In the genomic region with DNA sequence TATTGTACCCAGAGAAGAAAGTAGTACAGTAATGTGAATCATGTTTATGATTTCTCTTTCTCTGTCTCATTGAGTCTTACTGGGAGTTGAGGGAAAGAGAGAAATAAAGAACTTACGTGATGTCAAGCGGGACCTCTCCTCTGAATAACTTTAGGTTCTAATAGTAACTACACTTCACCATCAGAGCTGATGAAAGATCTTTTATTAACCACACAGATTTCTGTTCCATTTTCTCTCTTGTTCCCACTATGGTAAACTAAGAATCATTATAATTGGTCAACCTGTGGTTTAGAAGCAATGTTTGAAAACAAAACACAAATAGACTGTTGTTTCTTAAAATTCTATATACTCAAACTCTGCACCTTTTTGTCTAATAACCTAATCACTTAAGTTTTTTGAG, we compare ENCODE assay signal across 20 cellular contexts.
DNase-seq lines count a peak whose midpoint lies in the region; ATAC-seq and TF ChIP-seq lines count a peak whose summit lies in the region.
"Had no signal": no experiment of that assay in that cellular context is flagged by ENCODE, and none has a peak within 500 bp of the region (broad histone marks: within the 10 kb centered on the region; RNA-seq: fewer than 3 reads in every experiment).

No MANE protein-coding gene starts in this region.

- H3K36me3 ChIP-seq in left ventricle myocardium inferior = peaks cover 22% of the 10 kb centered on the region
- H3K36me3 ChIP-seq: breast epithelium had no signal

- DNase-seq in GM20000 (ENCODE audit: low spot score) (peak; percentile 6), NCI-H82 treated with DMSO at 0.1 percent for 48 hours (lab: John Stamatoyannopoulos, UW; ENCODE audit: unreplicated experiment) (no peak), GM19238 (ENCODE audit: insufficient read length, low spot score) (no peak), left ventricle myocardium inferior (no peak), G401 (ENCODE audit: low spot score) (no peak)
- DNase-seq: COR-L47; effector memory CD4-positive, alpha-beta T cell; IMR-90; left ventricle myocardium superior; MV-4-11; posterior cingulate gyrus; RPMI8226; stimulated activated naive CD4-positive, alpha-beta T cell; T-helper 17 cell had no signal

- no peak overlapping the region for H3K4me3 ChIP-seq in left ventricle myocardium inferior
- H3K4me3 ChIP-seq: breast epithelium, smooth muscle cell had no signal

- in situ Hi-C loops in G401 (cut with HindIII; ENCODE audit: low sequenced_read_pairs) = no loop called here

- TF ChIP-seq CTCF in GM20000 (IDR thresholded peaks at IDR 0.05; ENCODE audit: extremely low read depth, missing control alignments) = no peak
- TF ChIP-seq CTCF in left ventricle myocardium inferior (IDR thresholded peaks at IDR 0.05; ENCODE audit: borderline replicate concordance) = no peak

- H3K4me1 ChIP-seq in left ventricle myocardium inferior = peaks cover 12% of the 10 kb centered on the region
- H3K4me1 ChIP-seq: breast epithelium had no signal

- ATAC-seq in GM18517 (IDR thresholded peaks at IDR 0.05; ENCODE audit: unreplicated experiment) (peak; percentile 47), HG02763 (IDR thresholded peaks at IDR 0.05; ENCODE audit: unreplicated experiment) (peak; percentile 64), HG03442 (IDR thresholded peaks at IDR 0.05; ENCODE audit: unreplicated experiment) (peak; percentile 64)
- ATAC-seq: HCT116, left ventricle myocardium superior, T-helper 17 cell had no signal

- H3K27me3 ChIP-seq in left ventricle myocardium inferior (ENCODE audit: low read depth) = no peaks in the 10 kb centered on the region
- H3K27me3 ChIP-seq: breast epithelium had no signal

- no peaks in the 10 kb centered on the region for H3K9me3 ChIP-seq in left ventricle myocardium inferior (replicated peaks)
- H3K9me3 ChIP-seq: breast epithelium had no signal

- intact Hi-C loops in left ventricle myocardium inferior (cut with micrococcal nuclease) = no loop called here

- H3K27ac ChIP-seq in left ventricle myocardium inferior (replicated peaks) = no peak overlapping the region
- H3K27ac ChIP-seq: breast epithelium had no signal
